34 cellular contexts compared by ENCODE assay signal in genomic region chr1:173101589-173101988, GRCh38. TPM values are rescaled to one million over a fixed set of nuclear protein-coding genes. Genes with fewer than 3 reads are reported as not detected.
"Had no signal": no experiment of that assay in that cellular context is flagged by ENCODE, and none has a peak within 500 bp of the region (broad histone marks: within the 10 kb centered on the region; RNA-seq: fewer than 3 reads in every experiment).

No MANE protein-coding gene starts in this region.

- ATAC-seq: activated CD4-positive, alpha-beta T cell treated with anti-CD3 and anti-CD28 coated beads for 36 hours; activated CD8-positive, alpha-beta memory T cell treated with anti-CD3 and anti-CD28 coated beads, Interleukin-2, amount 10 ng/mL, durations not matched to agents 7 days and 5 days; activated CD8-positive, alpha-beta T cell treated with anti-CD3 and anti-CD28 coated beads, Interleukin-2, amount 10 ng/mL, durations not matched to agents 7 days and 5 days; esophagus mucosa; heart left ventricle had no signal

- H3K36me3 ChIP-seq: ascending aorta, breast epithelium, cardiac muscle cell, colonic mucosa, heart left ventricle had no signal

- H3K27me3 ChIP-seq: ascending aorta, breast epithelium, cardiac muscle cell, colonic mucosa, dorsolateral prefrontal cortex, heart left ventricle had no signal

- H3K4me1 ChIP-seq: ascending aorta, breast epithelium, colonic mucosa, heart left ventricle had no signal

- H3K4me3 ChIP-seq: ascending aorta, breast epithelium, cardiac muscle cell, colonic mucosa, dorsolateral prefrontal cortex, heart left ventricle had no signal

- H3K27ac ChIP-seq: ascending aorta, breast epithelium, cardiac muscle cell, colonic mucosa, dorsolateral prefrontal cortex, heart left ventricle had no signal

- H3K9me3 Mint-ChIP-seq: activated CD4-positive, alpha-beta T cell treated with anti-CD3 and anti-CD28 coated beads, Interleukin-2, amount 10 ng/mL, durations not matched to agents 24 days and 14 days had no signal

- H3K36me3 Mint-ChIP-seq: activated CD4-positive, alpha-beta memory T cell treated with anti-CD3 and anti-CD28 coated beads for 36 hours; brain had no signal

- H3K9me3 ChIP-seq: colonic mucosa had no signal

- DNase-seq: activated CD4-positive, alpha-beta memory T cell treated with anti-CD3 and anti-CD28 coated beads for 36 hours; activated CD4-positive, alpha-beta T cell treated with anti-CD3 and anti-CD28 coated beads for 36 hours; activated CD4-positive, alpha-beta T cell treated with anti-CD3 and anti-CD28 coated beads, Interleukin-2, amount 10 ng/mL, durations not matched to agents 24 days and 14 days; activated CD4-positive, CD25-positive, alpha-beta regulatory T cell; activated CD4-positive, CD25-positive, alpha-beta regulatory T cell treated with anti-CD3 and anti-CD28 coated beads, Interleukin-2, amount 50 U/mL, for 72 hours; activated CD8-positive, alpha-beta memory T cell treated with anti-CD3 and anti-CD28 coated beads, Interleukin-2, amount 10 ng/mL, durations not matched to agents 7 days and 5 days; activated CD8-positive, alpha-beta memory T cell treated with anti-CD3 and anti-CD28 coated beads, Interleukin-2, amount 50 U/mL, for 4 hours; activated CD8-positive, alpha-beta T cell treated with anti-CD3 and anti-CD28 coated beads, Interleukin-2, amount 10 ng/mL, durations not matched to agents 7 days and 5 days; activated effector memory CD4-positive, alpha-beta T cell treated with anti-CD3 and anti-CD28 coated beads, Interleukin-2, amount 50 U/mL, for 16 hours; activated naive CD4-positive, alpha-beta T cell treated with anti-CD3 and anti-CD28 coated beads for 36 hours; activated naive CD8-positive, alpha-beta T cell treated with anti-CD3 and anti-CD28 coated beads, Interleukin-2, amount 10 ng/mL, durations not matched to agents 7 days and 5 days; activated T-cell treated with anti-CD3 and anti-CD28 coated beads, Interleukin-2, amount 50 U/mL, for 1 hour; activated T-cell treated with anti-CD3 and anti-CD28 coated beads, Interleukin-2, amount 50 U/mL, for 48 hours; central memory CD4-positive, alpha-beta T cell; cerebellar nuclear complex; colonic mucosa; dorsolateral prefrontal cortex; effector memory CD4-positive, alpha-beta T cell; endodermal cell; foreskin fibroblast; glutamatergic neuron; heart left ventricle; T-helper 2 cell had no signal

- FAIRE-seq: frontal cortex had no signal

- H3K27ac Mint-ChIP-seq: activated CD4-positive, alpha-beta memory T cell treated with anti-CD3 and anti-CD28 coated beads for 36 hours; activated CD4-positive, alpha-beta T cell treated with anti-CD3 and anti-CD28 coated beads for 36 hours; activated CD4-positive, alpha-beta T cell treated with anti-CD3 and anti-CD28 coated beads, Interleukin-2, amount 10 ng/mL, durations not matched to agents 24 days and 14 days; activated CD8-positive, alpha-beta memory T cell treated with anti-CD3 and anti-CD28 coated beads, Interleukin-2, amount 10 ng/mL, durations not matched to agents 7 days and 5 days; activated CD8-positive, alpha-beta T cell treated with anti-CD3 and anti-CD28 coated beads, Interleukin-2, amount 10 ng/mL, durations not matched to agents 7 days and 5 days; activated naive CD4-positive, alpha-beta T cell treated with anti-CD3 and anti-CD28 coated beads for 36 hours; activated naive CD4-positive, alpha-beta T cell treated with anti-CD3 and anti-CD28 coated beads, Interleukin-2, amount 50 U/mL, for 24 hours; activated naive CD8-positive, alpha-beta T cell treated with anti-CD3 and anti-CD28 coated beads, Interleukin-2, amount 10 ng/mL, durations not matched to agents 7 days and 5 days; activated T-helper 1 cell treated with anti-CD3 and anti-CD28 coated beads, Interleukin-12 subunit alpha, Interleukin-12 subunit beta, Interleukin-2, Interleukin-4 antibody, amounts not matched to agents 30 ng/mL and 10 ng/mL and 1 ng/mL, durations not matched to agents 14 hours and 24 hours and 36 hours; activated T-helper 2 cell treated with anti-CD3 and anti-CD28 coated beads, Interferon-gamma antibody, Interleukin-2, Interleukin-4, amounts not matched to agents 10 μg/mL and 5 μg/mL and 100 μg/mL, durations not matched to agents 14 hours and 24 hours and 36 hours; brain; endodermal cell had no signal

RNA-seq across cellular contexts. Expression of gene TNFSF18, which starts 50.8 kb away (rescaled TPM):
- total RNA-seq: activated CD4-positive, alpha-beta memory T cell treated with anti-CD3 and anti-CD28 coated beads for 36 hours; activated CD4-positive, alpha-beta T cell treated with anti-CD3 and anti-CD28 coated beads for 36 hours; activated CD4-positive, alpha-beta T cell treated with anti-CD3 and anti-CD28 coated beads, Interleukin-2, amount 10 ng/mL, durations not matched to agents 24 days and 14 days; activated CD8-positive, alpha-beta memory T cell treated with anti-CD3 and anti-CD28 coated beads for 36 hours; activated CD8-positive, alpha-beta memory T cell treated with anti-CD3 and anti-CD28 coated beads, Interleukin-2, amount 10 ng/mL, durations not matched to agents 7 days and 5 days; activated CD8-positive, alpha-beta T cell treated with anti-CD3 and anti-CD28 coated beads, Interleukin-2, amount 10 ng/mL, durations not matched to agents 7 days and 5 days; activated naive CD4-positive, alpha-beta T cell treated with anti-CD3 and anti-CD28 coated beads for 36 hours; activated naive CD8-positive, alpha-beta T cell treated with anti-CD3 and anti-CD28 coated beads, Interleukin-2, amount 10 ng/mL, durations not matched to agents 7 days and 5 days; activated T-helper 1 cell treated with anti-CD3 and anti-CD28 coated beads, Interleukin-12 subunit alpha, Interleukin-12 subunit beta, Interleukin-2, Interleukin-4 antibody, amounts not matched to agents 30 ng/mL and 10 ng/mL and 1 ng/mL, durations not matched to agents 14 hours and 24 hours and 36 hours; activated T-helper 2 cell treated with anti-CD3 and anti-CD28 coated beads, Interferon-gamma antibody, Interleukin-2, Interleukin-4, amounts not matched to agents 10 μg/mL and 5 μg/mL and 100 μg/mL, durations not matched to agents 14 hours and 24 hours and 36 hours; ascending aorta; breast epithelium; colonic mucosa; endodermal cell; epithelial cell of proximal tubule had no signal
- polyA plus RNA-seq: cardiac muscle cell had no signal
